Comparison of ENCODE assay signal across 11 cellular contexts in genomic region chr10:4725917-4726606, GRCh38.
DNase-seq lines count a peak whose midpoint lies in the region; ATAC-seq and TF ChIP-seq lines count a peak whose summit lies in the region.
"Had no signal": no experiment of that assay in that cellular context is flagged by ENCODE, and none has a peak within 500 bp of the region (broad histone marks: within the 10 kb centered on the region; RNA-seq: fewer than 3 reads in every experiment).

No MANE protein-coding gene starts in this region.

- H3K4me3 Mint-ChIP-seq in activated T-helper 1 cell treated with anti-CD3 and anti-CD28 coated beads, Interleukin-12 subunit alpha, Interleukin-12 subunit beta, Interleukin-2, Interleukin-4 antibody, amounts not matched to agents 30 ng/mL and 10 ng/mL and 1 ng/mL, durations not matched to agents 14 hours and 24 hours and 36 hours: no peak overlapping the region
- H3K4me3 Mint-ChIP-seq in T-helper 2 cell treated with Interferon-gamma antibody and Interleukin-4, amounts not matched to agents 5 μg/mL and 100 μg/mL, for 36 hours: no peak overlapping the region
- H3K4me3 Mint-ChIP-seq: neural progenitor cell had no signal

- DNase-seq in H4 (ENCODE audit: low spot score): peak; percentile 38
- peak; percentile 75 for DNase-seq in adipocyte (ENCODE audit: low read depth)
- DNase-seq in kidney epithelial cell (ENCODE audit: low read depth): peak; percentile 75
- DNase-seq in activated T-helper 1 cell treated with anti-CD3 and anti-CD28 coated beads, Interleukin-12 subunit alpha, Interleukin-12 subunit beta, Interleukin-2, Interleukin-4 antibody, amounts not matched to agents 30 ng/mL and 10 ng/mL and 1 ng/mL, durations not matched to agents 14 hours and 24 hours and 36 hours (ENCODE audit: low spot score): no peak
- DNase-seq in GOT3 (lab: John Stamatoyannopoulos, UW): no peak
- no peak for DNase-seq in T-helper 2 cell treated with Interferon-gamma antibody and Interleukin-4, amounts not matched to agents 5 μg/mL and 100 μg/mL, for 36 hours (ENCODE audit: low spot score)
- DNase-seq: activated CD4-positive, alpha-beta T cell treated with anti-CD3 and anti-CD28 coated beads for 4 hours; NCI-H510A had no signal

- H3K4me3 ChIP-seq in adipocyte (ENCODE audit: low read length): peak overlapping the region; percentile 61
- H3K4me3 ChIP-seq in kidney epithelial cell (ENCODE audit: low read depth, low read length): no peak overlapping the region
- H3K4me3 ChIP-seq: neural progenitor cell had no signal

- no peaks in the 10 kb centered on the region for H3K9me3 ChIP-seq in adipocyte (ENCODE audit: control insufficient read depth, low read length)

- no peaks in the 10 kb centered on the region for H3K4me1 Mint-ChIP-seq in activated T-helper 1 cell treated with anti-CD3 and anti-CD28 coated beads, Interleukin-12 subunit alpha, Interleukin-12 subunit beta, Interleukin-2, Interleukin-4 antibody, amounts not matched to agents 30 ng/mL and 10 ng/mL and 1 ng/mL, durations not matched to agents 14 hours and 24 hours and 36 hours (ENCODE audit: low read depth)
- no peaks in the 10 kb centered on the region for H3K4me1 Mint-ChIP-seq in T-helper 2 cell treated with Interferon-gamma antibody and Interleukin-4, amounts not matched to agents 5 μg/mL and 100 μg/mL, for 36 hours (ENCODE audit: low read depth)
- H3K4me1 Mint-ChIP-seq: neural progenitor cell had no signal

- no peak for ATAC-seq in GM19455 (IDR thresholded peaks at IDR 0.05; ENCODE audit: unreplicated experiment)

- peaks cover 7% of the 10 kb centered on the region for H3K27me3 Mint-ChIP-seq in activated T-helper 1 cell treated with anti-CD3 and anti-CD28 coated beads, Interleukin-12 subunit alpha, Interleukin-12 subunit beta, Interleukin-2, Interleukin-4 antibody, amounts not matched to agents 30 ng/mL and 10 ng/mL and 1 ng/mL, durations not matched to agents 14 hours and 24 hours and 36 hours (ENCODE audit: insufficient read depth)
- peaks cover 2% of the 10 kb centered on the region for H3K27me3 Mint-ChIP-seq in T-helper 2 cell treated with Interferon-gamma antibody and Interleukin-4, amounts not matched to agents 5 μg/mL and 100 μg/mL, for 36 hours (ENCODE audit: low read depth)

- peak overlapping the region; percentile 58 for H3K27ac ChIP-seq in 22Rv1
- H3K27ac ChIP-seq: neural progenitor cell had no signal

- intact Hi-C loops in activated T-helper 1 cell treated with anti-CD3 and anti-CD28 coated beads, Interleukin-12 subunit alpha, Interleukin-12 subunit beta, Interleukin-2, Interleukin-4 antibody, amounts not matched to agents 30 ng/mL and 10 ng/mL and 1 ng/mL, durations not matched to agents 14 hours and 24 hours and 36 hours (cut with micrococcal nuclease): no loop called here

- no peaks in the 10 kb centered on the region for H3K9me3 Mint-ChIP-seq in activated T-helper 1 cell treated with anti-CD3 and anti-CD28 coated beads, Interleukin-12 subunit alpha, Interleukin-12 subunit beta, Interleukin-2, Interleukin-4 antibody, amounts not matched to agents 30 ng/mL and 10 ng/mL and 1 ng/mL, durations not matched to agents 14 hours and 24 hours and 36 hours
- H3K9me3 Mint-ChIP-seq in T-helper 2 cell treated with Interferon-gamma antibody and Interleukin-4, amounts not matched to agents 5 μg/mL and 100 μg/mL, for 36 hours: no peaks in the 10 kb centered on the region
- H3K9me3 Mint-ChIP-seq: neural progenitor cell had no signal

- peaks cover 41% of the 10 kb centered on the region for H3K4me1 ChIP-seq in adipocyte (ENCODE audit: control insufficient read depth, insufficient read depth, low read length)
- H3K4me1 ChIP-seq: neural progenitor cell had no signal

- no peaks in the 10 kb centered on the region for H3K36me3 Mint-ChIP-seq in activated T-helper 1 cell treated with anti-CD3 and anti-CD28 coated beads, Interleukin-12 subunit alpha, Interleukin-12 subunit beta, Interleukin-2, Interleukin-4 antibody, amounts not matched to agents 30 ng/mL and 10 ng/mL and 1 ng/mL, durations not matched to agents 14 hours and 24 hours and 36 hours (ENCODE audit: low read depth)
- no peaks in the 10 kb centered on the region for H3K36me3 Mint-ChIP-seq in T-helper 2 cell treated with Interferon-gamma antibody and Interleukin-4, amounts not matched to agents 5 μg/mL and 100 μg/mL, for 36 hours (ENCODE audit: low read depth)
- H3K36me3 Mint-ChIP-seq: neural progenitor cell had no signal

- TF ChIP-seq CTCF in 22Rv1 (IDR thresholded peaks at IDR 0.05) (no peak), kidney epithelial cell (IDR thresholded peaks at IDR 0.05; ENCODE audit: insufficient read depth, low read length, poor library complexity, severe bottlenecking) (no peak)

- peak overlapping the region; percentile 77 for H3K9ac ChIP-seq in adipocyte (ENCODE audit: low read length)
- H3K9ac ChIP-seq: neural progenitor cell had no signal

- H3K27me3 ChIP-seq in adipocyte (replicated peaks; ENCODE audit: control insufficient read depth, insufficient read depth, low read length): no peaks in the 10 kb centered on the region
- H3K27me3 ChIP-seq in kidney epithelial cell (ENCODE audit: control insufficient read depth, insufficient read depth, low read length): no peaks in the 10 kb centered on the region
- H3K27me3 ChIP-seq: neural progenitor cell had no signal

- H3K27ac Mint-ChIP-seq in activated T-helper 1 cell treated with anti-CD3 and anti-CD28 coated beads, Interleukin-12 subunit alpha, Interleukin-12 subunit beta, Interleukin-2, Interleukin-4 antibody, amounts not matched to agents 30 ng/mL and 10 ng/mL and 1 ng/mL, durations not matched to agents 14 hours and 24 hours and 36 hours: no peak overlapping the region
- H3K27ac Mint-ChIP-seq in T-helper 2 cell treated with Interferon-gamma antibody and Interleukin-4, amounts not matched to agents 5 μg/mL and 100 μg/mL, for 36 hours: no peak overlapping the region
- H3K27ac Mint-ChIP-seq: neural progenitor cell had no signal

- no peaks in the 10 kb centered on the region for H3K36me3 ChIP-seq in adipocyte (ENCODE audit: control insufficient read depth, insufficient read depth, low read length, severe bottlenecking)
- H3K36me3 ChIP-seq in kidney epithelial cell (ENCODE audit: control insufficient read depth, insufficient read depth, low read length): no peaks in the 10 kb centered on the region
- H3K36me3 ChIP-seq: neural progenitor cell had no signal

Comparison
In these comparisons a context has a peak if more than half of its experiments do, and no peak if none do; other contexts are left out.
1. DNase-seq: peak in H4 (single experiment), adipocyte (single experiment) and kidney epithelial cell (single experiment); none in activated T-helper 1 cell treated with anti-CD3 and anti-CD28 coated beads, Interleukin-12 subunit alpha, Interleukin-12 subunit beta, Interleukin-2, Interleukin-4 antibody, amounts not matched to agents 30 ng/mL and 10 ng/mL and 1 ng/mL, durations not matched to agents 14 hours and 24 hours and 36 hours (single experiment), GOT3 (single experiment) and T-helper 2 cell treated with Interferon-gamma antibody and Interleukin-4, amounts not matched to agents 5 μg/mL and 100 μg/mL, for 36 hours (single experiment).